In genomic region chr9:101028346-101029299, GRCh38 we compare ENCODE assay signal across 9 cellular contexts. TPM values are rescaled to one million over a fixed set of nuclear protein-coding genes. Genes with fewer than 3 reads are reported as not detected.
DNase-seq lines count a peak whose midpoint lies in the region; ATAC-seq and TF ChIP-seq lines count a peak whose summit lies in the region.
"Had no signal": no experiment of that assay in that cellular context is flagged by ENCODE, and none has a peak within 500 bp of the region (broad histone marks: within the 10 kb centered on the region; RNA-seq: fewer than 3 reads in every experiment).

TSS of gene PLPPR1 (plus strand) at chr9:101028727.

- ATAC-seq in HG03439 (IDR thresholded peaks at IDR 0.05; ENCODE audit: unreplicated experiment) (no peak), GM21619 (IDR thresholded peaks at IDR 0.05; ENCODE audit: unreplicated experiment) (no peak)

- no peaks in the 10 kb centered on the region for H3K36me3 Mint-ChIP-seq in neural crest cell (ENCODE audit: low read depth)
- H3K36me3 Mint-ChIP-seq: activated naive CD4-positive, alpha-beta T cell treated with anti-CD3 and anti-CD28 coated beads, Interleukin-2, amount 50 U/mL, for 72 hours had no signal

- H3K4me3 ChIP-seq in AG10803 (ENCODE audit: low read length) (peak within 1 kb of the TSS; percentile 57), fibroblast of the aortic adventitia (ENCODE audit: low read depth, low read length) (peak within 1 kb of the TSS; percentile 59)

- H3K4me1 Mint-ChIP-seq in neural crest cell: peaks cover 35% of the 10 kb centered on the region

- TF ChIP-seq CTCF in AG10803 (conservative IDR thresholded peaks at IDR 0.05; ENCODE audit: low read length): no peak
- TF ChIP-seq CTCF in fibroblast of the aortic adventitia (IDR thresholded peaks at IDR 0.05; ENCODE audit: insufficient read depth, low read length): no peak
- no peak for TF ChIP-seq CTCF in neural crest cell (conservative IDR thresholded peaks at IDR 0.05)

- H3K27ac Mint-ChIP-seq in neural crest cell (ENCODE audit: unreplicated experiment): peak within 1 kb of the TSS; percentile 72
- H3K27ac Mint-ChIP-seq: activated naive CD4-positive, alpha-beta T cell treated with anti-CD3 and anti-CD28 coated beads, Interleukin-2, amount 50 U/mL, for 72 hours had no signal

- peak within 1 kb of the TSS; percentile 96 for H3K4me3 Mint-ChIP-seq in neural crest cell

- no peaks in the 10 kb centered on the region for H3K9me3 Mint-ChIP-seq in neural crest cell
- H3K9me3 Mint-ChIP-seq: activated naive CD4-positive, alpha-beta T cell treated with anti-CD3 and anti-CD28 coated beads, Interleukin-2, amount 50 U/mL, for 72 hours had no signal

- in situ Hi-C loops in SK-MEL-5 (cut with HindIII; ENCODE audit: low pct_unique_long_range_greater_than_20kb, low sequenced_read_pairs): no loop called here

- peaks cover 59% of the 10 kb centered on the region for H3K27me3 Mint-ChIP-seq in neural crest cell (ENCODE audit: low read depth)

- DNase-seq in AG10803 (ENCODE audit: low read depth) (peak; percentile 24), HuH-7.5 (ENCODE audit: low spot score) (peak; percentile 70), SK-MEL-5 (ENCODE audit: low read depth, low spot score) (peak; percentile 71), fibroblast of the aortic adventitia (ENCODE audit: low read depth) (peak; percentile 21), neural crest cell (ENCODE audit: low read depth, low spot score) (peak; percentile 72), HUDEP-2 (lab: John Stamatoyannopoulos, UW; ENCODE audit: unreplicated experiment in 76 of 76) (no peak)

RNA-seq across cellular contexts. Expression of gene PLPPR1, which starts in this region (rescaled TPM):
- 0.16 TPM in 1 of 2 replicates, not detected in the other for total RNA-seq in SK-MEL-5 (2014; rRNA removed; shearing (Covaris generic))
- polyA plus RNA-seq in SK-MEL-5 (2015; cell fraction: cytosol; rRNA removed): 0.41 TPM in 1 of 2 replicates, not detected in the other
- not detected in 2 replicates for polyA plus RNA-seq in SK-MEL-5 (2015; cell fraction: nucleus; rRNA removed)
- total RNA-seq in fibroblast of the aortic adventitia (ENCODE audit: low replicate concordance): not detected in 2 replicates
- 3.2 and 4.7 TPM in 2 replicates for total RNA-seq in neural crest cell
- total RNA-seq: activated naive CD4-positive, alpha-beta T cell treated with anti-CD3 and anti-CD28 coated beads, Interleukin-2, amount 50 U/mL, for 72 hours had no signal

Comparison
In these comparisons a context has a peak if more than half of its experiments do, and no peak if none do; other contexts are left out.
1. Peak in DNase-seq in SK-MEL-5; RNA of the gene not detected or under 1 TPM.
2. Peak in DNase-seq and H3K4me3 ChIP-seq in fibroblast of the aortic adventitia; RNA of the gene not detected or under 1 TPM.
3. DNase-seq: peak in AG10803 (single experiment), HuH-7.5 (single experiment) and neural crest cell (single experiment); none in HUDEP-2 (0 of 76).